1 cellular context compared by ENCODE assay signal in genomic region chr6:20700375-20700774, GRCh38.
TF ChIP-seq lines count a peak whose summit lies in the region.

No MANE protein-coding gene starts in this region.

TF ChIP-seq in SK-N-SH, 30 proteins besides CTCF, POLR2A, EP300 and RAD21 (continued from another document):
- TF ChIP-seq ZBTB33 (IDR thresholded peaks at IDR 0.05; ENCODE audit: borderline replicate concordance, low read depth), result no peak
